In the genomic region with DNA sequence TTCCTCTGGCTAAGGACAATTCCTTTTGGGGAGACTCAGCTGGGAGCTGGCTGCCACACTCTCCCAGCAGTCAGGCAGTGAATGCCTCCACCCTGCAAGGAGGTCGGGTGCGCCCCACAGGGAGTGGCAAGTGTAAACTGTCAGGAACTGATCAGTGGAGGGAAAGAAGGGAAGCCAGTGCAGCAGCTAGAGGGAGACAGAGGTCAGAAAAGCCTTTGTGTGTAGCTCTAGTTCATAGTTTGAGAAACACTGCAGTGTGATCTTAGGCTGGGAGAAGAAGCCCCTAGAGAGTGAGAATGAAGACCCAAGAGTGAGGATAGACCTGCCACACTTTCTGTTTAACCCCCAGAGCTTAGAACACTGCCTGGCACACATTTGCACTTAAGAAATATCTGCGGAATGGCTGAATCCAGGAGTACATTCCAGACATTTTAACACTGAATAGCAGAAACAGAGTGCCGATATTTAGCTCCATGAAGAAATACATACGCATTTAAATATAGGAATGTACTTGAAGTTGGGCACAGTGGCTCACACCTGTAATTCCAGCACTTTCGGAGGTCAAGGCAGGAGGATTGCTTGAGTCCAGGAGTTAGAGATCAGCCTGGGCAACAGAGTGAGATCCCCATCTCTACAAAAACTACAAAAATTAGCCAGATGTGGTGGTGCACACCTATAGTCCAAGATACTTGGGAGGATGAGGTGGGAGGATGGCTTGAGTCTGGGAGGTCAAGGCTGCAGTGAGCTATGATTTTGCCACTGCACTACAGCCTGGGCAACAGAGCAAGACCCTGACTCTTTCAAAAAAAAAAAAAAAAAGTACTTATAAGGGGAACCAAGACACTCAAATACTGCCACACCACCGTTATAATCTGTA, we compare ENCODE assay signal across 8 cellular contexts. TPM values are rescaled to one million over a fixed set of nuclear protein-coding genes. Genes with fewer than 3 reads are reported as not detected.
A peak's percentile ranks its signal among the peaks of the same experiment; 100 is the strongest.
DNase-seq lines count a peak whose midpoint lies in the region; ATAC-seq and TF ChIP-seq lines count a peak whose summit lies in the region.

No MANE protein-coding gene starts in this region.

- CTCF ChIA-PET in MCF 10A (lab: Yijun Ruan, JAX) = interaction anchor here (0.5 to 1.8 kb wide), 30 partner anchors 9 to 442 kb away, joined by 3 to 22 read pairs (median 4); no protein-coding TSS in a partner anchor
- CTCF ChIA-PET in activated CD4-positive, alpha-beta T cell treated with anti-CD3 and anti-CD28 coated beads, Interleukin-2, amount 10 ng/mL, durations not matched to agents 7 days and 5 days (lab: Charles Lee) = interaction anchor here (0.8 to 1.5 kb wide), 2 partner anchors 9 to 60 kb away, joined by 3 to 5 read pairs; no protein-coding TSS in a partner anchor

- H3K27ac ChIP-seq in breast epithelium = no peak overlapping the region

- intact Hi-C loops in MCF 10A (cut with micrococcal nuclease) = loop anchor here (1.0 to 5.0 kb wide), 3 partner anchors 221 to 393 kb away; no protein-coding TSS in a partner anchor
- intact Hi-C loops in breast epithelium (cut with DNase I; ENCODE audit: low total_unique reads) = no loop called here

- BruUV-seq in MCF 10A (replicated peaks; lab: Mats Ljungman, UMichigan) = no TSS peak

- TF ChIP-seq CTCF in MCF 10A (IDR thresholded peaks at IDR 0.05; ENCODE audit: unreplicated experiment) (peak; percentile 52), breast epithelium (IDR thresholded peaks at IDR 0.05) (no peak), neural crest cell (conservative IDR thresholded peaks at IDR 0.05) (peak; percentile 61)

- H3K4me1 Mint-ChIP-seq in MCF 10A (ENCODE audit: insufficient read depth, unreplicated experiment) (peaks cover 10% of the 10 kb centered on the region), neural crest cell (peaks cover 10% of the 10 kb centered on the region)
- H3K4me1 Mint-ChIP-seq in activated CD4-positive, alpha-beta T cell treated with anti-CD3 and anti-CD28 coated beads, Interleukin-2, amount 10 ng/mL, durations not matched to agents 7 days and 5 days = no peaks in the 10 kb centered on the region

- POLR2A ChIA-PET in MCF 10A (lab: Yijun Ruan, JAX) = interaction anchor here (0.6 to 1.0 kb wide), 3 partner anchors 19 to 277 kb away, joined by 3 to 5 read pairs (median 3); no protein-coding TSS in a partner anchor
- POLR2A ChIA-PET in activated CD4-positive, alpha-beta T cell treated with anti-CD3 and anti-CD28 coated beads, Interleukin-2, amount 10 ng/mL, durations not matched to agents 7 days and 5 days (lab: Charles Lee) = no interaction called here

- H3K4me3 Mint-ChIP-seq in MCF 10A (ENCODE audit: unreplicated experiment) (no peak overlapping the region), neural crest cell (no peak overlapping the region)
- no peak overlapping the region for H3K4me3 Mint-ChIP-seq in activated CD4-positive, alpha-beta T cell treated with anti-CD3 and anti-CD28 coated beads, Interleukin-2, amount 10 ng/mL, durations not matched to agents 7 days and 5 days

- no peaks in the 10 kb centered on the region for H3K27me3 ChIP-seq in breast epithelium

- no peaks in the 10 kb centered on the region for H3K36me3 ChIP-seq in breast epithelium

- ATAC-seq in GM21737 (IDR thresholded peaks at IDR 0.05; ENCODE audit: unreplicated experiment) (no peak), GM19351 (IDR thresholded peaks at IDR 0.05; ENCODE audit: unreplicated experiment) (no peak)

- TF ChIP-seq POLR2A in breast epithelium (IDR thresholded peaks at IDR 0.05) = no peak

- H3K27me3 Mint-ChIP-seq in MCF 10A (ENCODE audit: insufficient read depth, unreplicated experiment) (no peaks in the 10 kb centered on the region), neural crest cell (ENCODE audit: low read depth) (no peaks in the 10 kb centered on the region)
- H3K27me3 Mint-ChIP-seq in activated CD4-positive, alpha-beta T cell treated with anti-CD3 and anti-CD28 coated beads, Interleukin-2, amount 10 ng/mL, durations not matched to agents 7 days and 5 days = no peaks in the 10 kb centered on the region

- no peaks in the 10 kb centered on the region for H3K9me3 Mint-ChIP-seq in MCF 10A (ENCODE audit: unreplicated experiment)
- no peaks in the 10 kb centered on the region for H3K9me3 Mint-ChIP-seq in neural crest cell
- no peaks in the 10 kb centered on the region for H3K9me3 Mint-ChIP-seq in activated CD4-positive, alpha-beta T cell treated with anti-CD3 and anti-CD28 coated beads, Interleukin-2, amount 10 ng/mL, durations not matched to agents 7 days and 5 days

- DNase-seq in MCF 10A (ENCODE audit: unreplicated experiment) (peak; percentile 66), breast epithelium (ENCODE audit: low spot score in 2 of 2) (no peak), NCI-H526 treated with DMSO at 0.1 percent for 48 hours (lab: John Stamatoyannopoulos, UW) (peak; percentile 20), ecto neural progenitor cell (ENCODE audit: low spot score) (peak; percentile 56), neural crest cell (ENCODE audit: low read depth, low spot score) (no peak)
- DNase-seq in activated CD4-positive, alpha-beta T cell treated with anti-CD3 and anti-CD28 coated beads, Interleukin-2, amount 10 ng/mL, durations not matched to agents 7 days and 5 days = no peak

- H3K4me3 ChIP-seq in breast epithelium = no peak overlapping the region

- H3K27ac Mint-ChIP-seq in MCF 10A (ENCODE audit: low read depth, unreplicated experiment) (no peak overlapping the region), neural crest cell (ENCODE audit: unreplicated experiment) (peak overlapping the region; percentile 65)
- H3K27ac Mint-ChIP-seq in activated CD4-positive, alpha-beta T cell treated with anti-CD3 and anti-CD28 coated beads, Interleukin-2, amount 10 ng/mL, durations not matched to agents 7 days and 5 days = no peak overlapping the region

- H3K9me3 ChIP-seq in breast epithelium = no peaks in the 10 kb centered on the region

- H3K4me1 ChIP-seq in breast epithelium = no peaks in the 10 kb centered on the region

- H3K36me3 Mint-ChIP-seq in MCF 10A (ENCODE audit: insufficient read depth, unreplicated experiment) (no peaks in the 10 kb centered on the region), neural crest cell (ENCODE audit: low read depth) (no peaks in the 10 kb centered on the region)
- H3K36me3 Mint-ChIP-seq in activated CD4-positive, alpha-beta T cell treated with anti-CD3 and anti-CD28 coated beads, Interleukin-2, amount 10 ng/mL, durations not matched to agents 7 days and 5 days (ENCODE audit: low read depth) = no peaks in the 10 kb centered on the region

RNA-seq across cellular contexts. Expression of a gene that starts 11.1 kb away (rescaled TPM):
- total RNA-seq in MCF 10A (2022) = not detected in 2 replicates
- 1 to 10 TPM in 1 of 3 donors, under 1 TPM in 2; 0.16 to 1.8 (median 0.66) TPM for total RNA-seq in breast epithelium
- not detected in 2 replicates for total RNA-seq in neural crest cell
- not detected for total RNA-seq in activated CD4-positive, alpha-beta T cell treated with anti-CD3 and anti-CD28 coated beads, Interleukin-2, amount 10 ng/mL, durations not matched to agents 7 days and 5 days

Comparison
In these comparisons a context has a peak if more than half of its experiments do, and no peak if none do; other contexts are left out.
1. DNase-seq: peak in MCF 10A (single experiment), NCI-H526 treated with DMSO at 0.1 percent for 48 hours (single experiment) and ecto neural progenitor cell (single experiment); none in breast epithelium (0 of 2), neural crest cell (single experiment) and activated CD4-positive, alpha-beta T cell treated with anti-CD3 and anti-CD28 coated beads, Interleukin-2, amount 10 ng/mL, durations not matched to agents 7 days and 5 days (single experiment).
2. CTCF ChIP-seq: peak in MCF 10A (single experiment) and neural crest cell (single experiment); none in breast epithelium (0 of 3).